18 cellular contexts compared by ENCODE assay signal in the genomic region with DNA sequence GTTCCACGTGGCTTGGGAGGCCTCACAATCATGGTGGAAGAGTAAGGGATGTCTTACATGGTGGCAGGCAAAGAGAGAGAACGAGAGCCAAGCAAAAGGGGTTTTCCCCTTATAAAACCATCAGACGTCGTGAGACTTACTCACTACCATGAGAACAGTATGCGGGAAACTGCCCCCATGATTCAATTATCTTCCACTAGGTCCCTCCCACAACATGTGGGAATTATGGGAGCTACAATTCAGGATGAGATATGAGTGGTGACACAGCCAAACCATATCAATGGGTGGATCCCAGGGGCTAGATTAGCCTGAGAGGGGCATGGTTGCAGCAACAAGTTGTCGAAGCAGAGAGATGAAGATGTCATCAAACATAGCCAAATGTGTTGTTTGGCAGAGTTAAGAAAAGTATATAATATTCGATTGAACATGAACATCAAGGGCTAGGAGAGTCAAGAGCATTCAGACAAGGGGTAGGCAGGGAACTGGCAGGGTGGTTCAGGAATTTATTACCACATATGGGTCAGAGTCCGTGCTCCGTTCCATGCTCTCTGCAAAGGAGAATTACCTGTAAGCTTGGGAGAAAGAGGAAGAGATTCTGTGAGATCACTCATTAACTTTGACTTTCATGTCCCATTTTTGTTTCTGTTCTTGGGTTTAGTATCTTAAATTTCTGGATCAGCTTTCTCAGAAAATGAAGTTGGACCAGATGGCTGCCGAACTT.
DNase-seq lines count a peak whose midpoint lies in the region; FAIRE-seq and TF ChIP-seq lines count a peak whose summit lies in the region.
"Had no signal": no experiment of that assay in that cellular context is flagged by ENCODE, and none has a peak within 500 bp of the region (broad histone marks: within the 10 kb centered on the region; RNA-seq: fewer than 3 reads in every experiment).

No MANE protein-coding gene starts in this region.

- POLR2A ChIA-PET in Caco-2 (lab: Charles Lee): no interaction called here

- BruUV-seq in Caco-2 (replicated peaks; lab: Mats Ljungman, UMichigan): no TSS peak
- no TSS peak for BruUV-seq in mammary epithelial cell (replicated peaks; lab: Mats Ljungman, UMichigan)

- H3K4me1 ChIP-seq in Caco-2 (peaks cover 18% of the 10 kb centered on the region), duodenal mucosa (ENCODE audit: control insufficient read depth in 1 of 2, insufficient read depth in 2 of 2, low read length in 2 of 2) (no peaks in the 10 kb centered on the region), small intestine (ENCODE audit: control insufficient read depth in 2 of 2, insufficient read depth in 1 of 2, low read depth in 1 of 2, low read length in 1 of 2) (no peaks in the 10 kb centered on the region), mammary epithelial cell (ENCODE audit: insufficient read depth, low read length) (no peaks in the 10 kb centered on the region)

- CTCF ChIA-PET in Caco-2 (lab: Charles Lee) (no interaction called here), mammary epithelial cell (lab: Charles Lee; ENCODE audit: low non-redundant PET) (no interaction called here)

- H3K36me3 Mint-ChIP-seq in Caco-2 (ENCODE audit: insufficient read depth, unreplicated experiment): peaks cover 2% of the 10 kb centered on the region

- H3K27ac Mint-ChIP-seq in Caco-2 (ENCODE audit: unreplicated experiment): peak overlapping the region; percentile 63
- H3K27ac Mint-ChIP-seq: B cell; CD4-positive, alpha-beta T cell; H9 had no signal

- no peaks in the 10 kb centered on the region for H3K27me3 ChIP-seq in Caco-2 (replicated peaks; ENCODE audit: control insufficient read depth, insufficient read depth, low read length)
- H3K27me3 ChIP-seq in duodenal mucosa (ENCODE audit: control insufficient read depth in 1 of 2, insufficient read depth in 2 of 2, low read length in 2 of 2): no peaks in the 10 kb centered on the region
- H3K27me3 ChIP-seq in small intestine (ENCODE audit: control insufficient read depth in 2 of 2, insufficient read depth in 2 of 2, low read length in 2 of 2): no peaks in the 10 kb centered on the region
- H3K27me3 ChIP-seq in mammary epithelial cell (ENCODE audit: insufficient read depth, low read length): no peaks in the 10 kb centered on the region

- H3K9ac ChIP-seq in duodenal mucosa (ENCODE audit: low read depth in 1 of 2, low read length in 2 of 2) (no peak overlapping the region), mammary epithelial cell (ENCODE audit: insufficient read depth, low read length) (no peak overlapping the region)

- no peak overlapping the region for H3K27ac ChIP-seq in duodenal mucosa (ENCODE audit: low read depth, low read length)
- H3K27ac ChIP-seq in small intestine (ENCODE audit: low read depth in 1 of 2, low read length in 1 of 2): no peak overlapping the region
- no peak overlapping the region for H3K27ac ChIP-seq in mammary epithelial cell (ENCODE audit: insufficient read depth, low read depth, low read length)

- dilution Hi-C loops in mammary epithelial cell (cut with HindIII; ENCODE audit: low sequenced_read_pairs): no loop called here

- TF ChIP-seq CTCF in Caco-2 (IDR thresholded peaks at IDR 0.05; ENCODE audit: insufficient read depth in 1 of 2, low read depth in 1 of 2, low read length in 1 of 2, severe bottlenecking in 1 of 2, unreplicated experiment in 1 of 2): no peak
- TF ChIP-seq CTCF in mammary epithelial cell (conservative IDR thresholded peaks at IDR 0.05 in 1 of 2, IDR thresholded peaks at IDR 0.05 in 1 of 2; ENCODE audit: extremely low read depth in 1 of 2, insufficient read depth in 1 of 2, low read depth in 1 of 2, low read length in 2 of 2): no peak

- H3K4me1 Mint-ChIP-seq in Caco-2 (ENCODE audit: low read depth, unreplicated experiment): peaks cover 19% of the 10 kb centered on the region
- H3K4me1 Mint-ChIP-seq: B cell had no signal

- H3K79me2 ChIP-seq in mammary epithelial cell (ENCODE audit: insufficient read depth, low read length): no peaks in the 10 kb centered on the region

- H3K9me3 ChIP-seq in Caco-2: peaks cover 18% of the 10 kb centered on the region; the same call in 1 of the 2 replicates
- peaks cover 0 to 9% of the 10 kb centered on the region in 2 donors for H3K9me3 ChIP-seq in duodenal mucosa (ENCODE audit: control insufficient read depth in 1 of 2, low read length in 2 of 2)
- no peaks in the 10 kb centered on the region for H3K9me3 ChIP-seq in small intestine (ENCODE audit: control insufficient read depth, low read depth)
- peaks cover 2% of the 10 kb centered on the region for H3K9me3 ChIP-seq in mammary epithelial cell (replicated peaks; ENCODE audit: insufficient read depth, low read length)

- H3K27me3 Mint-ChIP-seq in Caco-2 (ENCODE audit: insufficient read depth, unreplicated experiment): no peaks in the 10 kb centered on the region

- H3K9me3 Mint-ChIP-seq in Caco-2 (ENCODE audit: unreplicated experiment): peaks cover 16% of the 10 kb centered on the region

- in situ Hi-C loops in mammary epithelial cell (cut with MboI; ENCODE audit: low sequenced_read_pairs in 2 of 2) (no loop called here), ACHN (cut with HindIII; ENCODE audit: low pct_ligation_motif_present, low pct_unique_long_range_greater_than_20kb, low sequenced_read_pairs) (no loop called here)

- H3K4me2 ChIP-seq in mammary epithelial cell (ENCODE audit: insufficient read depth, low read depth, low read length): no peak overlapping the region

- H3K4me3 ChIP-seq in Caco-2 (ENCODE audit: low read depth, low read length) (no peak overlapping the region), duodenal mucosa (ENCODE audit: low read depth in 1 of 2, low read length in 2 of 2) (peak overlapping the region; percentile 37 to 45), small intestine (ENCODE audit: low read depth in 1 of 2, low read length in 2 of 2) (no peak overlapping the region), mammary epithelial cell (replicated peaks in 1 of 3; ENCODE audit: insufficient read depth in 1 of 3, low read depth in 2 of 3, low read length in 3 of 3) (no peak overlapping the region)
- H3K4me3 ChIP-seq: K562 had no signal

- DNase-seq in Caco-2 (peak; percentile 8 to 42), HuH-7.5 (ENCODE audit: low spot score) (peak; percentile 15), small intestine (peak; percentile 91), mammary epithelial cell (no peak), SW480 (ENCODE audit: low spot score) (no peak), ACHN (no peak)
- DNase-seq: 8988T; C1 segment of cervical spinal cord; CD4-positive, alpha-beta T cell; DMS79; EL; GOT3; H9 had no signal

- no peak for FAIRE-seq in small intestine (lab: Jason Lieb, UNC)
- FAIRE-seq: G401.6, GM12891, K562 had no signal

- no peaks in the 10 kb centered on the region for H4K20me1 ChIP-seq in mammary epithelial cell (ENCODE audit: insufficient read depth, low read length)

- 27 to 67% (median 44%) methylated on average over 10 of the region's 10 CpGs for WGBS in small intestine, 3 donors
- 69% methylated on average over 9 of the region's 10 CpGs for WGBS in mammary epithelial cell (ENCODE audit: low coverage, missing lambda C conversion rate)

- intact Hi-C loops in Caco-2 (cut with micrococcal nuclease; ENCODE audit: unreplicated experiment): no loop called here
- intact Hi-C loops in mammary epithelial cell (cut with micrococcal nuclease): no loop called here

- no peaks in the 10 kb centered on the region for H3K36me3 ChIP-seq in Caco-2 (ENCODE audit: control insufficient read depth, insufficient read depth, low read length)
- no peaks in the 10 kb centered on the region for H3K36me3 ChIP-seq in duodenal mucosa (ENCODE audit: control insufficient read depth in 1 of 2, insufficient read depth in 2 of 2, low read length in 2 of 2)
- no peaks in the 10 kb centered on the region for H3K36me3 ChIP-seq in small intestine (ENCODE audit: control insufficient read depth in 2 of 2, insufficient read depth in 2 of 2, low read length in 2 of 2)
- H3K36me3 ChIP-seq in mammary epithelial cell (ENCODE audit: insufficient read depth, low read length): no peaks in the 10 kb centered on the region

- no peak overlapping the region for H2AFZ ChIP-seq in mammary epithelial cell (ENCODE audit: low read depth, low read length)

- H3K4me3 Mint-ChIP-seq in Caco-2 (ENCODE audit: unreplicated experiment): no peak overlapping the region
- H3K4me3 Mint-ChIP-seq: B cell; CD4-positive, alpha-beta T cell; H9 had no signal

Comparison
In these comparisons a context has a peak if more than half of its experiments do, and no peak if none do; other contexts are left out.
1. DNase-seq: peak in Caco-2 (2 of 2), HuH-7.5 (single experiment) and small intestine (single experiment); none in mammary epithelial cell (single experiment), SW480 (single experiment) and ACHN (single experiment).
2. H3K4me3 ChIP-seq: peak in duodenal mucosa (2 of 2); none in Caco-2 (single experiment), small intestine (0 of 2) and mammary epithelial cell (0 of 3).